14 cellular contexts compared by ENCODE assay signal in the genomic region with DNA sequence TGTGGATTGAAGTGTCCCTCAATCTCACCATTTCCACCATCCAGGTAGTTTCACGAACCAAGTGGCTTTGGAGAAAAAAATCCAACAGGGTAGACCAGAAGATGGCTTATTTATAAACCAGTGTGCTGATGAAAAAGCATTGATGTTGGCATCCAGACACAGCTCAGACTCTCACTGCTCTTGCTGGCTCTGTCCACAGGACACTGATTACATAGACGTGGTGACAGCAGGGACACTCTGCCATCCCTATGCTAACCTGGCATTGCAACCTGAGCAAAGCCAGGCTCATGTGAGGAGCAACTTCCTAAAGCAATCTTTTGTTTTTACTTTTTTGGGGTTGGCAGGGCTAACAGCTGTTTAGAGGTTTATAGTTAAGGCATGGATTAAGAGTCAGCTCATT.
DNase-seq lines count a peak whose midpoint lies in the region; ATAC-seq and TF ChIP-seq lines count a peak whose summit lies in the region.
"Had no signal": no experiment of that assay in that cellular context is flagged by ENCODE, and none has a peak within 500 bp of the region (broad histone marks: within the 10 kb centered on the region; RNA-seq: fewer than 3 reads in every experiment).

No MANE protein-coding gene starts in this region.

- no peak for TF ChIP-seq CTCF in right atrium auricular region (IDR thresholded peaks at IDR 0.05)
- TF ChIP-seq CTCF in heart left ventricle (IDR thresholded peaks at IDR 0.05) = no peak
- TF ChIP-seq CTCF in mesothelial cell of epicardium (IDR thresholded peaks at IDR 0.05; ENCODE audit: unreplicated experiment) = no peak

- H3K4me1 ChIP-seq in right atrium auricular region (no peaks in the 10 kb centered on the region), heart left ventricle (no peaks in the 10 kb centered on the region), right cardiac atrium (ENCODE audit: control insufficient read depth, insufficient read depth, low read length) (no peaks in the 10 kb centered on the region)

- H3K36me3 Mint-ChIP-seq in mesothelial cell of epicardium = no peaks in the 10 kb centered on the region

- peak; percentile 96 for ATAC-seq in Right ventricle myocardium superior (ENCODE audit: poor library complexity)
- ATAC-seq in heart left ventricle = peak; percentile 91 to 96 (median 96)
- peak; percentile 65 to 87 for ATAC-seq in right cardiac atrium

- H3K4me1 Mint-ChIP-seq in mesothelial cell of epicardium = peaks cover 23% of the 10 kb centered on the region
- H3K4me1 Mint-ChIP-seq: B cell had no signal

- 38 to 58% (median 56%) methylated on average over 2 of the region's 2 CpGs for WGBS in heart left ventricle, 4 donors
- 61% methylated on average over 2 of the region's 2 CpGs for WGBS in right cardiac atrium

- DNase-seq in Right ventricle myocardium superior (no peak), right atrium auricular region (ENCODE audit: low spot score) (no peak), heart left ventricle (peak in 2 of 5 donors; percentile 40 to 43), right cardiac atrium (no peak), NCI-H2081 treated with DMSO at 0.1 percent for 48 hours (lab: John Stamatoyannopoulos, UW) (no peak), NCI-H1105 treated with DMSO at 0.1 percent for 48 hours (lab: John Stamatoyannopoulos, UW) (no peak), mesothelial cell of epicardium (ENCODE audit: low spot score in 2 of 2, unreplicated experiment in 2 of 2) (no peak)
- DNase-seq: C1 segment of cervical spinal cord; Calu3; CD4-positive, alpha-beta T cell; DMS 273 treated with DMSO at 0.1 percent for 48 hours; HCEC 1CT; HFFc6 had no signal

- TF ChIP-seq POLR2A in heart left ventricle (IDR thresholded peaks at IDR 0.05) = no peak

- H3K27me3 ChIP-seq in right atrium auricular region (no peaks in the 10 kb centered on the region), heart left ventricle (no peaks in the 10 kb centered on the region), right cardiac atrium (ENCODE audit: control insufficient read depth, insufficient read depth) (no peaks in the 10 kb centered on the region)

- H3K36me3 ChIP-seq in right atrium auricular region (no peaks in the 10 kb centered on the region), heart left ventricle (no peaks in the 10 kb centered on the region)

- no peak overlapping the region for H3K27ac Mint-ChIP-seq in mesothelial cell of epicardium
- H3K27ac Mint-ChIP-seq: B cell; CD4-positive, alpha-beta T cell; HFFc6 had no signal

- no peaks in the 10 kb centered on the region for H3K9me3 Mint-ChIP-seq in mesothelial cell of epicardium
- H3K9me3 Mint-ChIP-seq: CD4-positive, alpha-beta T cell; HFFc6 had no signal

- H3K9me3 ChIP-seq in right atrium auricular region (no peaks in the 10 kb centered on the region), heart left ventricle (no peaks in the 10 kb centered on the region), right cardiac atrium (ENCODE audit: control insufficient read depth, low read length) (no peaks in the 10 kb centered on the region)

- H3K27me3 Mint-ChIP-seq in mesothelial cell of epicardium (ENCODE audit: low read depth) = no peaks in the 10 kb centered on the region

- H3K4me3 ChIP-seq in right atrium auricular region = no peak overlapping the region
- no peak overlapping the region for H3K4me3 ChIP-seq in heart left ventricle
- no peak overlapping the region for H3K4me3 ChIP-seq in right cardiac atrium (ENCODE audit: low read length)

- intact Hi-C loops in Right ventricle myocardium superior (cut with DNase I) = no loop called here
- intact Hi-C loops in heart left ventricle (cut with DNase I) = no loop called here
- intact Hi-C loops in right cardiac atrium (cut with DNase I) = no loop called here

- no peak overlapping the region for H3K4me3 Mint-ChIP-seq in mesothelial cell of epicardium
- H3K4me3 Mint-ChIP-seq: B cell; CD4-positive, alpha-beta T cell; HFFc6 had no signal

- no peak overlapping the region for H3K27ac ChIP-seq in right atrium auricular region
- no peak overlapping the region for H3K27ac ChIP-seq in heart left ventricle
- no peak overlapping the region for H3K27ac ChIP-seq in right cardiac atrium (ENCODE audit: low read length)
